8 cellular contexts compared by ENCODE assay signal in the genomic region with DNA sequence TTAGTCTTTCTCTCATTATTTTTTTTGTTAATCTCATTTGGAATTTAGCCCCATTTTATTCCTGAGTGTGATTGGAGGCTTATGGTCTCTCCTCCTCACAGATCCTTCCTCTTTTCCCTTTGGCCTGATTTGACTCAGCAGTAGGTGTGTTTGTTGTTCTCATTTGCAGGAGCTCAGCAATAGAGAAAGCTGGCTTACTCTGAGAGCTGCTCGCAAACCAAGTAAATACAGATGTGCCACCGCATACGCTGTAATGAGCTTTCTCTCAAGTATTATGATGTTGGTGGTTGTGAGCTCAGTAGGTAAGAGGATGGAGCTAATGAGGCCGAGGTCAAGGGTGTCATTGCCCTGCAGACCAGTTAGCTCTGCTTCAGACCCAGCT.
DNase-seq lines count a peak whose midpoint lies in the region; ATAC-seq and TF ChIP-seq lines count a peak whose summit lies in the region.

No MANE protein-coding gene starts in this region.

- H3K9me3 ChIP-seq in stomach = no peaks in the 10 kb centered on the region

- peaks cover 74% of the 10 kb centered on the region for H3K4me1 Mint-ChIP-seq in activated T-helper 1 cell treated with anti-CD3 and anti-CD28 coated beads, Interleukin-12 subunit alpha, Interleukin-12 subunit beta, Interleukin-2, Interleukin-4 antibody, amounts not matched to agents 30 ng/mL and 10 ng/mL and 1 ng/mL, durations not matched to agents 14 hours and 24 hours and 36 hours (ENCODE audit: low read depth)
- peaks cover 0 to 7% of the 10 kb centered on the region in 2 donors for H3K4me1 Mint-ChIP-seq in effector memory CD8-positive, alpha-beta T cell (ENCODE audit: low read depth in 2 of 2)

- no peaks in the 10 kb centered on the region for H3K27me3 Mint-ChIP-seq in activated T-helper 1 cell treated with anti-CD3 and anti-CD28 coated beads, Interleukin-12 subunit alpha, Interleukin-12 subunit beta, Interleukin-2, Interleukin-4 antibody, amounts not matched to agents 30 ng/mL and 10 ng/mL and 1 ng/mL, durations not matched to agents 14 hours and 24 hours and 36 hours (ENCODE audit: insufficient read depth)
- no peaks in the 10 kb centered on the region for H3K27me3 Mint-ChIP-seq in effector memory CD8-positive, alpha-beta T cell

- no peak for TF ChIP-seq CTCF in stomach (IDR thresholded peaks at IDR 0.05)

- peak overlapping the region in 4 of 5 donors; percentile 5 to 54 (median 49) for H3K27ac ChIP-seq in stomach

- H3K36me3 Mint-ChIP-seq in activated T-helper 1 cell treated with anti-CD3 and anti-CD28 coated beads, Interleukin-12 subunit alpha, Interleukin-12 subunit beta, Interleukin-2, Interleukin-4 antibody, amounts not matched to agents 30 ng/mL and 10 ng/mL and 1 ng/mL, durations not matched to agents 14 hours and 24 hours and 36 hours (ENCODE audit: low read depth) = peaks cover 66% of the 10 kb centered on the region
- H3K36me3 Mint-ChIP-seq in effector memory CD8-positive, alpha-beta T cell (ENCODE audit: insufficient read depth) = peaks cover 24% of the 10 kb centered on the region

- TF ChIP-seq EP300 in stomach (IDR thresholded peaks at IDR 0.05) = no peak

- peaks cover 6 to 51% (median 48%) of the 10 kb centered on the region in 4 donors for H3K36me3 ChIP-seq in stomach

- peak overlapping the region; percentile 62 for H3K4me3 Mint-ChIP-seq in activated T-helper 1 cell treated with anti-CD3 and anti-CD28 coated beads, Interleukin-12 subunit alpha, Interleukin-12 subunit beta, Interleukin-2, Interleukin-4 antibody, amounts not matched to agents 30 ng/mL and 10 ng/mL and 1 ng/mL, durations not matched to agents 14 hours and 24 hours and 36 hours
- H3K4me3 Mint-ChIP-seq in effector memory CD8-positive, alpha-beta T cell = no peak overlapping the region

- peaks cover 0 to 28% (median 9%) of the 10 kb centered on the region in 4 donors for H3K4me1 ChIP-seq in stomach

- intact Hi-C loops in activated T-helper 1 cell treated with anti-CD3 and anti-CD28 coated beads, Interleukin-12 subunit alpha, Interleukin-12 subunit beta, Interleukin-2, Interleukin-4 antibody, amounts not matched to agents 30 ng/mL and 10 ng/mL and 1 ng/mL, durations not matched to agents 14 hours and 24 hours and 36 hours (cut with micrococcal nuclease) = loop anchor here (1.0 kb wide), 1 partner anchor 20 kb away; no protein-coding TSS in a partner anchor
- intact Hi-C loops in stomach (cut with DNase I; ENCODE audit: low total_unique reads) = no loop called here

- no peaks in the 10 kb centered on the region for H3K9me3 Mint-ChIP-seq in activated T-helper 1 cell treated with anti-CD3 and anti-CD28 coated beads, Interleukin-12 subunit alpha, Interleukin-12 subunit beta, Interleukin-2, Interleukin-4 antibody, amounts not matched to agents 30 ng/mL and 10 ng/mL and 1 ng/mL, durations not matched to agents 14 hours and 24 hours and 36 hours
- no peaks in the 10 kb centered on the region for H3K9me3 Mint-ChIP-seq in effector memory CD8-positive, alpha-beta T cell

- DNase-seq in SKM-1 treated with dmso at 0.1 percent for 144 hours (lab: John Stamatoyannopoulos, UW; ENCODE audit: unreplicated experiment) (peak; percentile 55), SKM-1 (lab: John Stamatoyannopoulos, UW; ENCODE audit: unreplicated experiment) (no peak), stomach (no peak), NCI-H1048 (lab: John Stamatoyannopoulos, UW) (no peak), cerebellar nuclear complex (lab: John Stamatoyannopoulos, UW) (no peak)
- no peak for DNase-seq in activated T-helper 1 cell treated with anti-CD3 and anti-CD28 coated beads, Interleukin-12 subunit alpha, Interleukin-12 subunit beta, Interleukin-2, Interleukin-4 antibody, amounts not matched to agents 30 ng/mL and 10 ng/mL and 1 ng/mL, durations not matched to agents 14 hours and 24 hours and 36 hours (ENCODE audit: low spot score)
- no peak for DNase-seq in effector memory CD8-positive, alpha-beta T cell

- H3K27me3 ChIP-seq in stomach = no peaks in the 10 kb centered on the region

- peak; percentile 69 for ATAC-seq in HG03521 (IDR thresholded peaks at IDR 0.05; ENCODE audit: unreplicated experiment)
- ATAC-seq in effector memory CD8-positive, alpha-beta T cell (replicated peaks) = no peak

- no peak overlapping the region for H3K4me3 ChIP-seq in stomach

- peak overlapping the region; percentile 88 for H3K27ac Mint-ChIP-seq in activated T-helper 1 cell treated with anti-CD3 and anti-CD28 coated beads, Interleukin-12 subunit alpha, Interleukin-12 subunit beta, Interleukin-2, Interleukin-4 antibody, amounts not matched to agents 30 ng/mL and 10 ng/mL and 1 ng/mL, durations not matched to agents 14 hours and 24 hours and 36 hours
- no peak overlapping the region for H3K27ac Mint-ChIP-seq in effector memory CD8-positive, alpha-beta T cell

- no peak for TF ChIP-seq POLR2A in stomach (IDR thresholded peaks at IDR 0.05)

- WGBS in stomach, 5 donors = 60 to 76% (median 66%) methylated on average over 4 of the region's 4 CpGs
